Comparison of ENCODE assay signal across 16 cellular contexts in genomic region chr11:120401506-120401905, GRCh38.
A peak's percentile ranks its signal among the peaks of the same experiment; 100 is the strongest.
DNase-seq lines count a peak whose midpoint lies in the region; ATAC-seq, FAIRE-seq and TF ChIP-seq lines count a peak whose summit lies in the region.
"Had no signal": no experiment of that assay in that cellular context is flagged by ENCODE, and none has a peak within 500 bp of the region (broad histone marks: within the 10 kb centered on the region; RNA-seq: fewer than 3 reads in every experiment).

No MANE protein-coding gene starts in this region.

- DNase-seq in DMS79 (lab: John Stamatoyannopoulos, UW) (peak; percentile 79), endothelial cell of umbilical vein (ENCODE audit: low read depth, low spot score) (no peak), omental fat pad (ENCODE audit: low spot score) (no peak), mesothelial cell of epicardium (ENCODE audit: low spot score in 2 of 2, unreplicated experiment in 2 of 2) (no peak), NCI-H187 (lab: John Stamatoyannopoulos, UW) (no peak)
- DNase-seq in CD4-positive, alpha-beta memory T cell, result no peak
- DNase-seq in activated T-helper 2 cell treated with anti-CD3 and anti-CD28 coated beads, Interferon-gamma antibody, Interleukin-2, Interleukin-4, amounts not matched to agents 10 μg/mL and 5 μg/mL and 100 μg/mL, durations not matched to agents 14 hours and 24 hours and 36 hours (ENCODE audit: low spot score), result no peak
- DNase-seq: activated CD8-positive, alpha-beta memory T cell treated with anti-CD3 and anti-CD28 coated beads for 24 hours; activated gamma-delta T cell; caudate nucleus; H7; stimulated activated naive CD8-positive, alpha-beta T cell treated with anti-CD3 and anti-CD28 coated beads, Interleukin-15, Interleukin-2, amounts not matched to agents 100 U/mL and 50 U/mL, for 24 hours had no signal

- no peaks in the 10 kb centered on the region for H3K9me3 Mint-ChIP-seq in CD4-positive, alpha-beta memory T cell
- no peaks in the 10 kb centered on the region for H3K9me3 Mint-ChIP-seq in mesothelial cell of epicardium
- no peaks in the 10 kb centered on the region for H3K9me3 Mint-ChIP-seq in activated T-helper 2 cell treated with anti-CD3 and anti-CD28 coated beads, Interferon-gamma antibody, Interleukin-2, Interleukin-4, amounts not matched to agents 10 μg/mL and 5 μg/mL and 100 μg/mL, durations not matched to agents 14 hours and 24 hours and 36 hours

- H3K4me3 ChIP-seq in OCI-LY3 (ENCODE audit: low read length), result no peak overlapping the region
- peak overlapping the region in 1 of 3 experiments; percentile 73 for H3K4me3 ChIP-seq in endothelial cell of umbilical vein (replicated peaks in 1 of 3; ENCODE audit: insufficient read depth in 1 of 3, low read depth in 1 of 3, low read length in 3 of 3)
- H3K4me3 ChIP-seq in CD4-positive, alpha-beta memory T cell (ENCODE audit: low read length in 2 of 2), result no peak overlapping the region

- H3K79me2 ChIP-seq in OCI-LY3 (ENCODE audit: low read length), result peaks cover 6% of the 10 kb centered on the region; the same call in 1 of the 2 replicates
- H3K79me2 ChIP-seq in endothelial cell of umbilical vein (ENCODE audit: control insufficient read depth, insufficient read depth, low read length), result peaks cover 82% of the 10 kb centered on the region

- no peak overlapping the region for H3K4me3 Mint-ChIP-seq in CD4-positive, alpha-beta memory T cell
- no peak overlapping the region for H3K4me3 Mint-ChIP-seq in mesothelial cell of epicardium
- H3K4me3 Mint-ChIP-seq in activated T-helper 2 cell treated with anti-CD3 and anti-CD28 coated beads, Interferon-gamma antibody, Interleukin-2, Interleukin-4, amounts not matched to agents 10 μg/mL and 5 μg/mL and 100 μg/mL, durations not matched to agents 14 hours and 24 hours and 36 hours (ENCODE audit: low read depth), result no peak overlapping the region

- intact Hi-C loops in endothelial cell of umbilical vein (cut with micrococcal nuclease), result loop anchor here (1.0 to 2.0 kb wide), 2 partner anchors 59 to 63 kb away; no protein-coding TSS in a partner anchor
- intact Hi-C loops in CD4-positive, alpha-beta memory T cell (cut with micrococcal nuclease), result no loop called here
- intact Hi-C loops in activated T-helper 2 cell treated with anti-CD3 and anti-CD28 coated beads, Interferon-gamma antibody, Interleukin-2, Interleukin-4, amounts not matched to agents 10 μg/mL and 5 μg/mL and 100 μg/mL, durations not matched to agents 14 hours and 24 hours and 36 hours (cut with micrococcal nuclease), result no loop called here

- no peak for TF ChIP-seq POLR2A in endothelial cell of umbilical vein (IDR thresholded peaks at IDR 0.05; ENCODE audit: low read depth, low read length)

- no peaks in the 10 kb centered on the region for H3K36me3 Mint-ChIP-seq in CD4-positive, alpha-beta memory T cell
- no peaks in the 10 kb centered on the region for H3K36me3 Mint-ChIP-seq in mesothelial cell of epicardium
- no peaks in the 10 kb centered on the region for H3K36me3 Mint-ChIP-seq in activated T-helper 2 cell treated with anti-CD3 and anti-CD28 coated beads, Interferon-gamma antibody, Interleukin-2, Interleukin-4, amounts not matched to agents 10 μg/mL and 5 μg/mL and 100 μg/mL, durations not matched to agents 14 hours and 24 hours and 36 hours (ENCODE audit: low read depth)

- peaks cover 22% of the 10 kb centered on the region for H3K4me1 ChIP-seq in OCI-LY3 (ENCODE audit: low read length)
- H3K4me1 ChIP-seq in endothelial cell of umbilical vein (ENCODE audit: control insufficient read depth, extremely low read depth, insufficient read depth, low read length), result peaks cover 36% of the 10 kb centered on the region
- no peaks in the 10 kb centered on the region for H3K4me1 ChIP-seq in CD4-positive, alpha-beta memory T cell (ENCODE audit: insufficient read depth, low read length)

- FAIRE-seq in endothelial cell of umbilical vein (lab: Jason Lieb, UNC), result no peak
- FAIRE-seq: GM19239, TTC549 had no signal

- no peak overlapping the region for H3K27ac Mint-ChIP-seq in CD4-positive, alpha-beta memory T cell
- no peak overlapping the region for H3K27ac Mint-ChIP-seq in mesothelial cell of epicardium
- H3K27ac Mint-ChIP-seq in activated T-helper 2 cell treated with anti-CD3 and anti-CD28 coated beads, Interferon-gamma antibody, Interleukin-2, Interleukin-4, amounts not matched to agents 10 μg/mL and 5 μg/mL and 100 μg/mL, durations not matched to agents 14 hours and 24 hours and 36 hours, result no peak overlapping the region

- H3K4me1 Mint-ChIP-seq in CD4-positive, alpha-beta memory T cell, result peaks cover 0 to 3% (median 0%) of the 10 kb centered on the region in 4 donors
- H3K4me1 Mint-ChIP-seq in mesothelial cell of epicardium, result peaks cover 45% of the 10 kb centered on the region
- H3K4me1 Mint-ChIP-seq in activated T-helper 2 cell treated with anti-CD3 and anti-CD28 coated beads, Interferon-gamma antibody, Interleukin-2, Interleukin-4, amounts not matched to agents 10 μg/mL and 5 μg/mL and 100 μg/mL, durations not matched to agents 14 hours and 24 hours and 36 hours (ENCODE audit: low read depth), result no peaks in the 10 kb centered on the region

- H3K27ac ChIP-seq in OCI-LY3 (ENCODE audit: low read length) (no peak overlapping the region), endothelial cell of umbilical vein (ENCODE audit: insufficient read depth, low read depth, low read length) (peak overlapping the region; percentile 78)
- no peak overlapping the region for H3K27ac ChIP-seq in CD4-positive, alpha-beta memory T cell (ENCODE audit: low read depth, low read length)

- ATAC-seq in omental fat pad (ENCODE audit: low FRiP score), result peak; percentile 13
- ATAC-seq: stimulated activated naive CD8-positive, alpha-beta T cell treated with anti-CD3 and anti-CD28 coated beads, Interleukin-15, Interleukin-2, amounts not matched to agents 100 U/mL and 50 U/mL, for 24 hours had no signal

- TF ChIP-seq CTCF in OCI-LY3 (IDR thresholded peaks at IDR 0.05; ENCODE audit: low read depth, low read length) (no peak), endothelial cell of umbilical vein (IDR thresholded peaks at IDR 0.05; ENCODE audit: extremely low read depth in 1 of 2, insufficient read depth in 1 of 2, low read depth in 1 of 2, low read length in 2 of 2) (no peak), omental fat pad (IDR thresholded peaks at IDR 0.05) (no peak), mesothelial cell of epicardium (IDR thresholded peaks at IDR 0.05; ENCODE audit: unreplicated experiment) (no peak)

- H3K36me3 ChIP-seq in OCI-LY3 (replicated peaks; ENCODE audit: low read depth, low read length) (no peaks in the 10 kb centered on the region), endothelial cell of umbilical vein (ENCODE audit: control insufficient read depth in 2 of 2, extremely low read depth in 1 of 2, insufficient read depth in 2 of 2, low read length in 2 of 2) (no peaks in the 10 kb centered on the region)
- no peaks in the 10 kb centered on the region for H3K36me3 ChIP-seq in CD4-positive, alpha-beta memory T cell (ENCODE audit: insufficient read depth, low read length)
- H3K36me3 ChIP-seq: esophagus muscularis mucosa had no signal

- H3K9ac ChIP-seq in OCI-LY3 (ENCODE audit: low read length), result no peak overlapping the region
- peak overlapping the region; percentile 80 for H3K9ac ChIP-seq in endothelial cell of umbilical vein (replicated peaks; ENCODE audit: extremely low read depth, insufficient read depth, low read length)

- H3K9me1 ChIP-seq in endothelial cell of umbilical vein (replicated peaks; ENCODE audit: control insufficient read depth, extremely low read depth, insufficient read depth, low read length), result no peaks in the 10 kb centered on the region

- H4K20me1 ChIP-seq in OCI-LY3 (ENCODE audit: insufficient read depth, low read length), result peaks cover 45% of the 10 kb centered on the region
- H4K20me1 ChIP-seq in endothelial cell of umbilical vein (replicated peaks; ENCODE audit: control insufficient read depth, extremely low read depth, insufficient read depth, low read length), result peaks cover 3% of the 10 kb centered on the region

- BruUV-seq in endothelial cell of umbilical vein (replicated peaks; lab: Mats Ljungman, UMichigan), result no TSS peak

- CTCF ChIA-PET in endothelial cell of umbilical vein (lab: Charles Lee), result interaction anchor here (0.9 to 1.7 kb wide), 9 partner anchors 10 to 66 kb away, joined by 3 to 16 read pairs (median 8); no protein-coding TSS in a partner anchor
- CTCF ChIA-PET in CD4-positive, alpha-beta memory T cell (lab: Charles Lee; ENCODE audit: partially characterized antibody), result interaction anchor here (0.6 to 0.9 kb wide), 2 partner anchors 11 to 340 kb away, joined by 3 read pairs; no protein-coding TSS in a partner anchor

- H3K27me3 ChIP-seq in OCI-LY3 (ENCODE audit: low read depth, low read length) (peaks cover 12% of the 10 kb centered on the region; the same call in 1 of the 2 replicates), endothelial cell of umbilical vein (ENCODE audit: control insufficient read depth in 2 of 2, insufficient read depth in 2 of 2, low read length in 2 of 2) (no peaks in the 10 kb centered on the region)
- H3K27me3 ChIP-seq in CD4-positive, alpha-beta memory T cell (ENCODE audit: insufficient read depth, low read length), result no peaks in the 10 kb centered on the region
- H3K27me3 ChIP-seq: esophagus muscularis mucosa had no signal

- dilution Hi-C loops in endothelial cell of umbilical vein (cut with MboI; ENCODE audit: extremely low pct_ligation_motif_present, low sequenced_read_pairs), result no loop called here

- H3K9me3 ChIP-seq in OCI-LY3 (ENCODE audit: insufficient read depth, low read length), result no peaks in the 10 kb centered on the region
- no peaks in the 10 kb centered on the region for H3K9me3 ChIP-seq in endothelial cell of umbilical vein (replicated peaks; ENCODE audit: control insufficient read depth, insufficient read depth, low read length)
- H3K9me3 ChIP-seq in CD4-positive, alpha-beta memory T cell (ENCODE audit: control insufficient read depth in 1 of 2, low read length in 2 of 2), result no peaks in the 10 kb centered on the region
- H3K9me3 ChIP-seq: esophagus muscularis mucosa had no signal

- peaks cover 3 to 4% of the 10 kb centered on the region in 2 donors for H3K27me3 Mint-ChIP-seq in CD4-positive, alpha-beta memory T cell
- no peaks in the 10 kb centered on the region for H3K27me3 Mint-ChIP-seq in mesothelial cell of epicardium (ENCODE audit: low read depth)
- H3K27me3 Mint-ChIP-seq in activated T-helper 2 cell treated with anti-CD3 and anti-CD28 coated beads, Interferon-gamma antibody, Interleukin-2, Interleukin-4, amounts not matched to agents 10 μg/mL and 5 μg/mL and 100 μg/mL, durations not matched to agents 14 hours and 24 hours and 36 hours (ENCODE audit: low read depth), result peaks cover 27% of the 10 kb centered on the region

- POLR2A ChIA-PET in endothelial cell of umbilical vein (lab: Charles Lee), result no interaction called here
- POLR2A ChIA-PET in CD4-positive, alpha-beta memory T cell (lab: Charles Lee; ENCODE audit: partially characterized antibody), result no interaction called here

- H3K4me2 ChIP-seq in OCI-LY3 (ENCODE audit: low read length), result peak overlapping the region; percentile 54; the same call in 1 of the 2 replicates
- peak overlapping the region; percentile 98 for H3K4me2 ChIP-seq in endothelial cell of umbilical vein (ENCODE audit: insufficient read depth, low read length)

- H2AFZ ChIP-seq in OCI-LY3 (ENCODE audit: low read depth, low read length) (no peak overlapping the region), endothelial cell of umbilical vein (ENCODE audit: low read depth, low read length) (no peak overlapping the region)
